Comparison of ENCODE assay signal across 8 cellular contexts in the genomic region with DNA sequence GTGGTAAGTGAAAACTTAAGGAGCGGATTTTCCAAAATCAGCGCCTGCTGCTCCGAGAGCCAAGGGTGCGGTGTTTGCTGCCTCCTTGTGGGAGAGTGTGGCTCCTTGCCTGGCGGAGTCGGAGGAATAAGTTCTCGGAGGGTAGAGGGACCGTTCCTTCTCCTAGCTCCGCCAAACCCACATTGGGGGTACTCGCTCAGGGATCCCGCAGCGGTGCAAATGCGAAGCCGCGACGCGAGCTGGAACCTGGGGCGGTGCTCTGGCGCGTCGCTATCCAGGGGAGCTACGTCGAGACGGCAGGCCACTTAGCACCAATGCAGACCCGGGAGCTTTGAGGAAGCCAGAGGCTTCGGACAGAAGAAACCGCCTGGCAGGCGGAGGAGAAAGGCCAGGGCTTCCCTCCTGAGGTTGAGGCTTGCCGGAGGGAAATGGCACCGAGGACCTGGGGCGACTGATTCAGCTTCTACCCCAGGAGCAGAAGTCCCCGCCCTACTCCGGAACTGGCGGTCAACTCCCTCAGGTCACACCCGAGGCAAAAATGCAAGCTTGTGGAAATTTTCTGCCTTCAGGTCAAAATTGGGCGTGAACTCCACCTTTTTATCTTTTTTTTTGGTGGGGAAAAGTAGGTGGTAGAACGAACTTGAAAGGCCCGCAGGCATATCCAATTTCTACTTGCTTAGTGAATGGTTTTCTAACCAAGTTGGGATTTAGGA. TPM values are rescaled to one million over a fixed set of nuclear protein-coding genes. Genes with fewer than 3 reads are reported as not detected.
DNase-seq lines count a peak whose midpoint lies in the region; ATAC-seq and TF ChIP-seq lines count a peak whose summit lies in the region.

No MANE protein-coding gene starts in this region.

- intact Hi-C loops in ovary (cut with DNase I): no loop called here

- peak; percentile 29 for TF ChIP-seq CTCF in glutamatergic neuron (IDR thresholded peaks at IDR 0.05; ENCODE audit: partially characterized antibody, unreplicated experiment)
- TF ChIP-seq CTCF in ovary (IDR thresholded peaks at IDR 0.05): no peak
- TF ChIP-seq CTCF in tibial nerve (IDR thresholded peaks at IDR 0.05): peak; percentile 27 to 57 (median 47)

- H3K9me3 Mint-ChIP-seq in glutamatergic neuron (ENCODE audit: unreplicated experiment): no peaks in the 10 kb centered on the region

- DNase-seq in Caki2 (ENCODE audit: low read depth): peak; percentile 69
- DNase-seq in RKO (ENCODE audit: low spot score): peak; percentile 77
- peak; percentile 45 for DNase-seq in activated gamma-delta T cell treated with anti-CD3 and anti-CD28 coated beads, Interleukin-2, amount 50 U/mL, for 16 hours (ENCODE audit: low read depth)
- DNase-seq in glutamatergic neuron: peak; percentile 69
- peak in 3 of 5 donors; percentile 22 to 43 (median 24) for DNase-seq in ovary
- peak in 1 of 2 donors; percentile 36 for DNase-seq in tibial nerve (ENCODE audit: low spot score in 2 of 2)

- H3K27me3 ChIP-seq in ovary: no peaks in the 10 kb centered on the region
- no peaks in the 10 kb centered on the region for H3K27me3 ChIP-seq in tibial nerve

- peak; percentile 72 for ATAC-seq in GM19328 (IDR thresholded peaks at IDR 0.05; ENCODE audit: unreplicated experiment)
- peak; percentile 72 for ATAC-seq in HG03457 (IDR thresholded peaks at IDR 0.05; ENCODE audit: unreplicated experiment)

- TF ChIP-seq EP300 in ovary (IDR thresholded peaks at IDR 0.05): no peak
- no peak for TF ChIP-seq EP300 in tibial nerve (IDR thresholded peaks at IDR 0.05)

- 3 to 4% (median 3%) methylated on average over 37 to 38 of the region's 38 CpGs for WGBS in ovary, 3 donors
- 3% methylated on average over 21 to 36 of the region's 38 CpGs for WGBS in tibial nerve, 2 donors

- no peak for TF ChIP-seq POLR2A in ovary (IDR thresholded peaks at IDR 0.05)
- TF ChIP-seq POLR2A in tibial nerve (IDR thresholded peaks at IDR 0.05): no peak

- H3K4me1 Mint-ChIP-seq in glutamatergic neuron (ENCODE audit: low read depth, unreplicated experiment): no peaks in the 10 kb centered on the region

- no peaks in the 10 kb centered on the region for H3K36me3 Mint-ChIP-seq in glutamatergic neuron (ENCODE audit: unreplicated experiment)

- H3K4me1 ChIP-seq in ovary (ENCODE audit: insufficient read depth) (no peaks in the 10 kb centered on the region), tibial nerve (peaks cover 0 to 7% (median 0%) of the 10 kb centered on the region in 4 donors)

- no peak overlapping the region for H3K27ac Mint-ChIP-seq in glutamatergic neuron (ENCODE audit: unreplicated experiment)

- H3K4me3 ChIP-seq in ovary: peak overlapping the region; percentile 29
- H3K4me3 ChIP-seq in tibial nerve: peak overlapping the region; percentile 30 to 58 (median 48)

- peak overlapping the region; percentile 85 for H3K4me3 Mint-ChIP-seq in glutamatergic neuron (ENCODE audit: unreplicated experiment)

- H3K9me3 ChIP-seq in ovary (no peaks in the 10 kb centered on the region), tibial nerve (no peaks in the 10 kb centered on the region)

- in situ Hi-C loops in Caki2 (cut with HindIII; ENCODE audit: low pct_unique_long_range_greater_than_20kb, low sequenced_read_pairs): no loop called here

- peaks cover 1% of the 10 kb centered on the region for H3K27me3 Mint-ChIP-seq in glutamatergic neuron (ENCODE audit: unreplicated experiment)

- H3K27ac ChIP-seq in ovary: no peak overlapping the region
- peak overlapping the region in 3 of 4 donors; percentile 22 to 78 (median 28) for H3K27ac ChIP-seq in tibial nerve

- H3K36me3 ChIP-seq in ovary (no peaks in the 10 kb centered on the region), tibial nerve (no peaks in the 10 kb centered on the region)

RNA-seq across cellular contexts. Expression of a gene that starts 5.7 kb away (rescaled TPM):
- total RNA-seq in Caki2 (2014; rRNA removed; shearing (Covaris generic); ENCODE audit: low replicate concordance): 3.5 and 4.5 TPM in 2 replicates
- total RNA-seq in glutamatergic neuron (ENCODE audit: unreplicated experiment) (not detected), ovary (1 to 10 TPM in 5 of 7 donors, under 1 TPM in 2; 0.88 to 3.6 (median 1.3) TPM), tibial nerve (10 to 100 TPM in 1 of 4 donors, 1 to 10 TPM in 3; 1.3 to 12.0 (median 2.5) TPM)
- polyA plus RNA-seq in ovary: 1 to 10 TPM in 1 of 2 donors, under 1 TPM in 1; 0.83 to 2.4 TPM

RNA-seq across cellular contexts. Expression of a gene that starts 19.3 kb away (rescaled TPM):
- 4.1 TPM in 1 of 2 replicates, not detected in the other for total RNA-seq in Caki2 (2014; rRNA removed; shearing (Covaris generic); ENCODE audit: low replicate concordance)
- not detected for total RNA-seq in glutamatergic neuron (ENCODE audit: unreplicated experiment)
- total RNA-seq in ovary: under 1 TPM in 2 of 7 donors, not detected in 5; 0.25 to 0.69 TPM
- 1 to 10 TPM in 1 of 2 donors, under 1 TPM in 1; 0.43 to 1.5 TPM for polyA plus RNA-seq in ovary
- not detected for total RNA-seq in tibial nerve

RNA-seq across cellular contexts. Expression of a gene that starts 26.5 kb away (rescaled TPM):
- not detected in 2 replicates for total RNA-seq in Caki2 (2014; rRNA removed; shearing (Covaris generic); ENCODE audit: low replicate concordance)
- total RNA-seq in glutamatergic neuron (ENCODE audit: unreplicated experiment) (not detected), ovary (not detected), tibial nerve (not detected)
- polyA plus RNA-seq in ovary: under 1 TPM in 1 of 2 donors, not detected in 1; 0.73 TPM

RNA-seq across cellular contexts. Expression of a gene that starts 34.9 kb away (rescaled TPM):
- not detected in 2 replicates for total RNA-seq in Caki2 (2014; rRNA removed; shearing (Covaris generic); ENCODE audit: low replicate concordance)
- total RNA-seq in glutamatergic neuron (ENCODE audit: unreplicated experiment) (not detected), ovary (not detected), tibial nerve (not detected)
- under 1 TPM in 1 of 2 donors, not detected in 1; 0.68 TPM for polyA plus RNA-seq in ovary

Comparison
In these comparisons a context has a peak if more than half of its experiments do, and no peak if none do; other contexts are left out.
1. CTCF ChIP-seq: peak in glutamatergic neuron (single experiment) and tibial nerve (5 of 5); none in ovary (0 of 3).
2. H3K27ac ChIP-seq: peak in tibial nerve (3 of 4); none in ovary (0 of 2).